ENCODE assay signal across 12 cellular contexts in genomic region chr6:79377830-79378460, GRCh38.
DNase-seq lines count a peak whose midpoint lies in the region; ATAC-seq and TF ChIP-seq lines count a peak whose summit lies in the region.
"Had no signal": no experiment of that assay in that cellular context is flagged by ENCODE, and none has a peak within 500 bp of the region (broad histone marks: within the 10 kb centered on the region; RNA-seq: fewer than 3 reads in every experiment).

No MANE protein-coding gene starts in this region.

- intact Hi-C loops in thyroid gland (cut with DNase I): no loop called here

- POLR2A ChIA-PET in CD8-positive, alpha-beta memory T cell (lab: Charles Lee): no interaction called here

- H3K36me3 Mint-ChIP-seq in CD8-positive, alpha-beta memory T cell: no peaks in the 10 kb centered on the region

- no peak overlapping the region for H3K27ac Mint-ChIP-seq in CD8-positive, alpha-beta memory T cell

- H3K4me1 ChIP-seq in adipocyte (ENCODE audit: control insufficient read depth, insufficient read depth, low read length) (peaks cover 17% of the 10 kb centered on the region), thyroid gland (peaks cover 5 to 9% of the 10 kb centered on the region in 2 donors)
- no peaks in the 10 kb centered on the region for H3K4me1 ChIP-seq in CD8-positive, alpha-beta memory T cell (ENCODE audit: insufficient read depth, low read length)

- DNase-seq in H7 (peak; percentile 1), adipocyte (ENCODE audit: low read depth) (peak; percentile 9), lung microvascular endothelial cell (ENCODE audit: low read depth in 2 of 2) (peak; percentile 28 to 61), thyroid gland (no peak), SK-N-DZ (ENCODE audit: low spot score) (no peak)
- no peak for DNase-seq in CD8-positive, alpha-beta memory T cell
- DNase-seq: activated CD4-positive, alpha-beta T cell treated with anti-CD3 and anti-CD28 coated beads, Interleukin-2, amount 50 U/mL, for 48 hours; amygdala; SHP77; stimulated activated naive CD4-positive, alpha-beta T cell treated with Interleukin-2 at 50 U/mL for 16 hours had no signal

- ATAC-seq in GM18511 (IDR thresholded peaks at IDR 0.05; ENCODE audit: unreplicated experiment): peak; percentile 65
- ATAC-seq in HG03097 (IDR thresholded peaks at IDR 0.05; ENCODE audit: low FRiP score, unreplicated experiment): no peak

- H3K36me3 ChIP-seq in H7 (replicated peaks; ENCODE audit: control insufficient read depth, insufficient read depth, low read length) (no peaks in the 10 kb centered on the region), adipocyte (ENCODE audit: control insufficient read depth, insufficient read depth, low read length, severe bottlenecking) (no peaks in the 10 kb centered on the region), thyroid gland (no peaks in the 10 kb centered on the region)
- H3K36me3 ChIP-seq in CD8-positive, alpha-beta memory T cell (ENCODE audit: insufficient read depth, low read length): no peaks in the 10 kb centered on the region

- H3K27me3 ChIP-seq in H7 (ENCODE audit: control insufficient read depth, insufficient read depth, low read length) (no peaks in the 10 kb centered on the region), adipocyte (replicated peaks; ENCODE audit: control insufficient read depth, insufficient read depth, low read length) (no peaks in the 10 kb centered on the region), thyroid gland (no peaks in the 10 kb centered on the region)
- H3K27me3 ChIP-seq in CD8-positive, alpha-beta memory T cell (ENCODE audit: insufficient read depth, low read length, poor library complexity, severe bottlenecking): no peaks in the 10 kb centered on the region

- H3K9me3 Mint-ChIP-seq in CD8-positive, alpha-beta memory T cell: no peaks in the 10 kb centered on the region

- no peak for TF ChIP-seq CTCF in thyroid gland (IDR thresholded peaks at IDR 0.05)

- peak overlapping the region; percentile 31 for H3K9ac ChIP-seq in adipocyte (ENCODE audit: low read length)

- 32 to 59% methylated on average over 1 of the region's 1 CpG for WGBS in thyroid gland, 2 donors

- CTCF ChIA-PET in CD8-positive, alpha-beta memory T cell (lab: Charles Lee): no interaction called here

- TF ChIP-seq POLR2A in thyroid gland (IDR thresholded peaks at IDR 0.05): no peak

- no peak overlapping the region for H3K27ac ChIP-seq in thyroid gland
- H3K27ac ChIP-seq in CD8-positive, alpha-beta memory T cell (ENCODE audit: low read depth, low read length): no peak overlapping the region

- no peaks in the 10 kb centered on the region for H3K27me3 Mint-ChIP-seq in CD8-positive, alpha-beta memory T cell

- H3K4me3 ChIP-seq in H7 (ENCODE audit: insufficient read depth, low read depth, low read length): no peak overlapping the region
- H3K4me3 ChIP-seq in adipocyte (ENCODE audit: low read length): peak overlapping the region; percentile 57
- no peak overlapping the region for H3K4me3 ChIP-seq in thyroid gland (replicated peaks in 1 of 3)
- H3K4me3 ChIP-seq in CD8-positive, alpha-beta memory T cell (ENCODE audit: low read length): no peak overlapping the region

- H3K9me3 ChIP-seq in adipocyte (ENCODE audit: control insufficient read depth, low read length) (no peaks in the 10 kb centered on the region), thyroid gland (no peaks in the 10 kb centered on the region)
- no peaks in the 10 kb centered on the region for H3K9me3 ChIP-seq in CD8-positive, alpha-beta memory T cell (ENCODE audit: low read length)

- H3K4me1 Mint-ChIP-seq in CD8-positive, alpha-beta memory T cell: no peaks in the 10 kb centered on the region

- H3K4me3 Mint-ChIP-seq in CD8-positive, alpha-beta memory T cell: no peak overlapping the region

Comparison
In these comparisons a context has a peak if more than half of its experiments do, and no peak if none do; other contexts are left out.
1. DNase-seq: peak in H7 (single experiment), adipocyte (single experiment) and lung microvascular endothelial cell (2 of 2); none in thyroid gland (0 of 2), SK-N-DZ (single experiment) and CD8-positive, alpha-beta memory T cell (0 of 5).